ENCODE assay signal across 10 cellular contexts in genomic region chr20:25295386-25296093, GRCh38. TPM values are rescaled to one million over a fixed set of nuclear protein-coding genes. Genes with fewer than 3 reads are reported as not detected.
DNase-seq lines count a peak whose midpoint lies in the region; ATAC-seq and TF ChIP-seq lines count a peak whose summit lies in the region.
"Had no signal": no experiment of that assay in that cellular context is flagged by ENCODE, and none has a peak within 500 bp of the region (broad histone marks: within the 10 kb centered on the region; RNA-seq: fewer than 3 reads in every experiment).

No MANE protein-coding gene starts in this region.

- H3K9me3 ChIP-seq in T-helper 17 cell (ENCODE audit: control insufficient read depth, low read length, poor library complexity, severe bottlenecking): no peaks in the 10 kb centered on the region
- H3K9me3 ChIP-seq in heart right ventricle: no peaks in the 10 kb centered on the region

- H3K27ac Mint-ChIP-seq in T-helper 17 cell: peak overlapping the region; percentile 39

- H3K4me1 ChIP-seq in heart right ventricle: peaks cover 24 to 71% (median 36%) of the 10 kb centered on the region in 9 donors

- peaks cover 4% of the 10 kb centered on the region for H3K4me1 Mint-ChIP-seq in T-helper 17 cell

- H3K27me3 Mint-ChIP-seq in T-helper 17 cell: no peaks in the 10 kb centered on the region

- TF ChIP-seq CTCF in heart right ventricle (IDR thresholded peaks at IDR 0.05): peak in 3 of 9 donors; percentile 28 to 32 (median 31)

- H3K27ac ChIP-seq in heart right ventricle: peak overlapping the region; percentile 35 to 85 (median 67)

- no peak overlapping the region for H3K4me3 ChIP-seq in heart right ventricle

- intact Hi-C loops in heart right ventricle (cut with DNase I) (loop anchor here in 4 of 10 donors (5.0 to 10.0 kb wide), 5 partner anchors 43 to 301 kb away; partner anchors contain the start of genes APMAP (in 1 of the 4) and ENTPD6 (in 1 of the 4)), sciatic nerve (cut with DNase I) (loop anchor here (10.0 kb wide), 1 partner anchor 99 kb away; the partner anchor contains the start of gene ABHD12)

- no peaks in the 10 kb centered on the region for H3K36me3 Mint-ChIP-seq in T-helper 17 cell (ENCODE audit: low read depth)

- peaks cover 0 to 89% (median 29%) of the 10 kb centered on the region in 9 donors for H3K36me3 ChIP-seq in heart right ventricle

- in situ Hi-C loops in Caki2 (cut with HindIII; ENCODE audit: low pct_unique_long_range_greater_than_20kb, low sequenced_read_pairs): no loop called here

- no peak for ATAC-seq in T-helper 17 cell
- ATAC-seq in heart right ventricle: peak; percentile 45 to 79 (median 64)
- peak; percentile 50 for ATAC-seq in sciatic nerve
- ATAC-seq in HG02870 (IDR thresholded peaks at IDR 0.05; ENCODE audit: unreplicated experiment): no peak

- peak; percentile 45 for DNase-seq in Caki2 (ENCODE audit: low read depth)
- no peak for DNase-seq in T-helper 17 cell
- peak; percentile 68 to 70 for DNase-seq in heart right ventricle
- no peak for DNase-seq in sciatic nerve (ENCODE audit: low spot score)
- DNase-seq in activated CD4-positive, CD25-positive, alpha-beta regulatory T cell (lab: John Stamatoyannopoulos, UW): no peak
- no peak for DNase-seq in NCI-H1417 treated with DMSO at 0.1 percent for 48 hours (lab: John Stamatoyannopoulos, UW)
- no peak for DNase-seq in putamen (ENCODE audit: low spot score)
- DNase-seq: DMS153, NCI-H2107 had no signal

- no peaks in the 10 kb centered on the region for H3K27me3 ChIP-seq in heart right ventricle

- 30 to 34% methylated on average over 10 of the region's 10 CpGs for WGBS in heart right ventricle, 2 donors

- H3K4me3 Mint-ChIP-seq in T-helper 17 cell: no peak overlapping the region

RNA-seq across cellular contexts. Expression of gene PYGB, which starts 47.7 kb away (rescaled TPM):
- 288 and 323 TPM in 2 replicates for total RNA-seq in Caki2 (2014; rRNA removed; shearing (Covaris generic); ENCODE audit: low replicate concordance)
- total RNA-seq in T-helper 17 cell (10 to 100 TPM; 28.6 to 53.1 TPM), heart right ventricle (100 to 1,000 TPM; 203 to 462 (median 276) TPM), sciatic nerve (37.9 TPM)
- polyA plus RNA-seq in heart right ventricle: 100 to 1,000 TPM in 1 of 2 donors, 10 to 100 TPM in 1; 83.1 to 250 TPM

Comparison
In these comparisons a context has a peak if more than half of its experiments do, and no peak if none do; other contexts are left out.
1. DNase-seq: peak in Caki2 (single experiment) and heart right ventricle (2 of 2); none in T-helper 17 cell (0 of 3), sciatic nerve (single experiment), activated CD4-positive, CD25-positive, alpha-beta regulatory T cell (0 of 4), NCI-H1417 treated with DMSO at 0.1 percent for 48 hours (single experiment) and putamen (single experiment).
2. ATAC-seq: peak in heart right ventricle (8 of 8) and sciatic nerve (single experiment); none in T-helper 17 cell (single experiment) and HG02870 (single experiment).